ENCODE assay signal across 34 cellular contexts in the genomic region with DNA sequence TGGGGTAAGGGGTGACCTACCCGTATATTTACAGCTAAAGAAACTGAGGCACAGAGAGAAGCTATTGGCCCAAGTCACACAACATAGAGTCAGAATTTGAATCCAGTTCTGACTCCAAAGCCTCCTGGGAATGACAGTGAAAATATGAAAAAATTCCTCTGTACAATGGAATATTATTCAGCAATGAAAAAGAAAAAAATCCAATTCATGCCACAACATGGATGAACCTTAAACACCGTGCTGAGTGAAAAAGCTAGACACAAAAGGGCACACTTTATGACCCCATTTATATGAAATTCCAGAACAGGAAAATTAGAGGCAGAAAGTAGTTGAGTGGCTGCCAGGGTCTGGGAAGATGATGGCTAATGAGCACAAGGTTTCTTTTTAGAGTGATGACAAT.
"Had no signal": no experiment of that assay in that cellular context is flagged by ENCODE, and none has a peak within 500 bp of the region (broad histone marks: within the 10 kb centered on the region; RNA-seq: fewer than 3 reads in every experiment).

No MANE protein-coding gene starts in this region.

- H3K27ac ChIP-seq: body of pancreas, brain microvascular endothelial cell, breast epithelium, VCaP had no signal

- H3K9me3 ChIP-seq: body of pancreas, breast epithelium had no signal

- H3K9me3 Mint-ChIP-seq: activated B cell treated with CpG ODN at 0.5 μM for 24 hours; activated CD4-positive, alpha-beta T cell treated with anti-CD3 and anti-CD28 coated beads, Interleukin-2, amount 10 ng/mL, durations not matched to agents 24 days and 14 days; activated CD8-positive, alpha-beta T cell treated with anti-CD3 and anti-CD28 coated beads for 36 hours; activated naive CD4-positive, alpha-beta T cell treated with anti-CD3 and anti-CD28 coated beads, Interleukin-2, amount 10 ng/mL, durations not matched to agents 7 days and 5 days; activated naive CD4-positive, alpha-beta T cell treated with anti-CD3 and anti-CD28 coated beads, Interleukin-2, amount 50 U/mL, for 24 hours; activated naive CD8-positive, alpha-beta T cell treated with anti-CD3 and anti-CD28 coated beads, Interleukin-2, amount 10 ng/mL, durations not matched to agents 7 days and 5 days; activated naive CD8-positive, alpha-beta T cell treated with anti-CD3 and anti-CD28 coated beads, Interleukin-2, amount 50 U/mL, for 24 hours; activated T-cell treated with anti-CD3 and anti-CD28 coated beads, Interleukin-2, amount 50 U/mL, for 72 hours; activated T-helper 2 cell treated with anti-CD3 and anti-CD28 coated beads, Interferon-gamma antibody, Interleukin-2, Interleukin-4, amounts not matched to agents 10 μg/mL and 5 μg/mL and 100 μg/mL, durations not matched to agents 14 hours and 24 hours and 36 hours; T-cell had no signal

- H3K4me3 Mint-ChIP-seq: activated B cell treated with CpG ODN at 0.5 μM for 24 hours; activated CD4-positive, alpha-beta memory T cell treated with anti-CD3 and anti-CD28 coated beads for 36 hours; activated CD4-positive, alpha-beta T cell treated with anti-CD3 and anti-CD28 coated beads, Interleukin-2, amount 10 ng/mL, durations not matched to agents 24 days and 14 days; activated CD8-positive, alpha-beta T cell treated with anti-CD3 and anti-CD28 coated beads for 36 hours; activated naive CD4-positive, alpha-beta T cell treated with anti-CD3 and anti-CD28 coated beads, Interleukin-2, amount 10 ng/mL, durations not matched to agents 7 days and 5 days; activated naive CD4-positive, alpha-beta T cell treated with anti-CD3 and anti-CD28 coated beads, Interleukin-2, amount 50 U/mL, for 24 hours; activated naive CD8-positive, alpha-beta T cell; activated naive CD8-positive, alpha-beta T cell treated with anti-CD3 and anti-CD28 coated beads, Interleukin-2, amount 10 ng/mL, durations not matched to agents 7 days and 5 days; activated naive CD8-positive, alpha-beta T cell treated with anti-CD3 and anti-CD28 coated beads, Interleukin-2, amount 50 U/mL, for 24 hours; activated T-cell treated with anti-CD3 and anti-CD28 coated beads, Interleukin-2, amount 50 U/mL, for 4 hours; activated T-cell treated with anti-CD3 and anti-CD28 coated beads, Interleukin-2, amount 50 U/mL, for 72 hours; T-cell; T-helper 17 cell had no signal

- H3K36me3 Mint-ChIP-seq: activated CD4-positive, alpha-beta memory T cell treated with anti-CD3 and anti-CD28 coated beads for 36 hours; activated naive CD4-positive, alpha-beta T cell treated with anti-CD3 and anti-CD28 coated beads, Interleukin-2, amount 10 ng/mL, durations not matched to agents 7 days and 5 days; activated naive CD4-positive, alpha-beta T cell treated with anti-CD3 and anti-CD28 coated beads, Interleukin-2, amount 50 U/mL, for 24 hours; activated naive CD8-positive, alpha-beta T cell; activated naive CD8-positive, alpha-beta T cell treated with anti-CD3 and anti-CD28 coated beads, Interleukin-2, amount 10 ng/mL, durations not matched to agents 7 days and 5 days; T-cell had no signal

- H3K36me3 ChIP-seq: brain microvascular endothelial cell, breast epithelium had no signal

- H3K4me1 Mint-ChIP-seq: activated CD4-positive, alpha-beta T cell treated with anti-CD3 and anti-CD28 coated beads, Interleukin-2, amount 10 ng/mL, durations not matched to agents 24 days and 14 days; activated naive CD4-positive, alpha-beta T cell treated with anti-CD3 and anti-CD28 coated beads, Interleukin-2, amount 10 ng/mL, durations not matched to agents 7 days and 5 days; activated naive CD4-positive, alpha-beta T cell treated with anti-CD3 and anti-CD28 coated beads, Interleukin-2, amount 50 U/mL, for 24 hours; activated naive CD8-positive, alpha-beta T cell treated with anti-CD3 and anti-CD28 coated beads, Interleukin-2, amount 10 ng/mL, durations not matched to agents 7 days and 5 days; T-cell; T-helper 17 cell had no signal

- H3K4me1 ChIP-seq: body of pancreas, breast epithelium had no signal

- H3K27me3 ChIP-seq: body of pancreas, brain microvascular endothelial cell, breast epithelium had no signal

- DNase-seq: activated B cell treated with CpG ODN at 0.5 μM for 24 hours; activated CD4-positive, alpha-beta memory T cell treated with anti-CD3 and anti-CD28 coated beads for 36 hours; activated CD4-positive, alpha-beta T cell treated with anti-CD3 and anti-CD28 coated beads for 4 hours; activated CD4-positive, alpha-beta T cell treated with anti-CD3 and anti-CD28 coated beads, Interleukin-2, amount 10 ng/mL, durations not matched to agents 24 days and 14 days; activated CD4-positive, alpha-beta T cell treated with anti-CD3 and anti-CD28 coated beads, Interleukin-2, amount 50 U/mL, for 1 hour; activated CD4-positive, alpha-beta T cell treated with anti-CD3 and anti-CD28 coated beads, Interleukin-2, amount 50 U/mL, for 4 hours; activated CD4-positive, CD25-positive, alpha-beta regulatory T cell treated with anti-CD3 and anti-CD28 coated beads, Interleukin-2, amount 50 U/mL, for 72 hours; activated CD8-positive, alpha-beta memory T cell treated with anti-CD3 and anti-CD28 coated beads, Interleukin-2, amount 50 U/mL, for 4 hours; activated CD8-positive, alpha-beta T cell treated with anti-CD3 and anti-CD28 coated beads for 36 hours; activated effector memory CD4-positive, alpha-beta T cell treated with Interleukin-2 at 50 U/mL for 16 hours; activated gamma-delta T cell; activated naive CD4-positive, alpha-beta T cell treated with anti-CD3 and anti-CD28 coated beads, Interleukin-2, amount 10 ng/mL, durations not matched to agents 7 days and 5 days; activated naive CD4-positive, alpha-beta T cell treated with Interleukin-2 at 50 U/mL for 16 hours; activated naive CD8-positive, alpha-beta T cell treated with anti-CD3 and anti-CD28 coated beads, Interleukin-2, amount 10 ng/mL, durations not matched to agents 7 days and 5 days; activated naive CD8-positive, alpha-beta T cell treated with anti-CD3 and anti-CD28 coated beads, Interleukin-2, amount 50 U/mL, for 24 hours; activated T-cell treated with anti-CD3 and anti-CD28 coated beads for 4 hours; activated T-cell treated with anti-CD3 and anti-CD28 coated beads, Interleukin-2, amount 50 U/mL, for 1 hour; activated T-cell treated with anti-CD3 and anti-CD28 coated beads, Interleukin-2, amount 50 U/mL, for 4 hours; activated T-cell treated with anti-CD3 and anti-CD28 coated beads, Interleukin-2, amount 50 U/mL, for 72 hours; amygdala; anterior cingulate cortex; body of pancreas; brain microvascular endothelial cell; central memory CD4-positive, alpha-beta T cell; T-cell; T-helper 17 cell; T1000 had no signal

- H3K27ac Mint-ChIP-seq: activated B cell treated with CpG ODN at 0.5 μM for 24 hours; activated CD4-positive, alpha-beta memory T cell treated with anti-CD3 and anti-CD28 coated beads for 36 hours; activated CD4-positive, alpha-beta T cell treated with anti-CD3 and anti-CD28 coated beads, Interleukin-2, amount 10 ng/mL, durations not matched to agents 24 days and 14 days; activated CD8-positive, alpha-beta T cell treated with anti-CD3 and anti-CD28 coated beads for 36 hours; activated naive CD4-positive, alpha-beta T cell treated with anti-CD3 and anti-CD28 coated beads, Interleukin-2, amount 50 U/mL, for 24 hours; activated naive CD8-positive, alpha-beta T cell; activated naive CD8-positive, alpha-beta T cell treated with anti-CD3 and anti-CD28 coated beads, Interleukin-2, amount 10 ng/mL, durations not matched to agents 7 days and 5 days; activated naive CD8-positive, alpha-beta T cell treated with anti-CD3 and anti-CD28 coated beads, Interleukin-2, amount 50 U/mL, for 24 hours; activated T-cell treated with anti-CD3 and anti-CD28 coated beads, Interleukin-2, amount 50 U/mL, for 72 hours; activated T-helper 2 cell treated with anti-CD3 and anti-CD28 coated beads, Interferon-gamma antibody, Interleukin-2, Interleukin-4, amounts not matched to agents 10 μg/mL and 5 μg/mL and 100 μg/mL, durations not matched to agents 14 hours and 24 hours and 36 hours; T-cell; T-helper 17 cell had no signal

- H3K27me3 Mint-ChIP-seq: activated B cell treated with CpG ODN at 0.5 μM for 24 hours; activated CD4-positive, alpha-beta memory T cell treated with anti-CD3 and anti-CD28 coated beads for 36 hours; activated CD4-positive, alpha-beta T cell treated with anti-CD3 and anti-CD28 coated beads, Interleukin-2, amount 10 ng/mL, durations not matched to agents 24 days and 14 days; activated CD8-positive, alpha-beta T cell treated with anti-CD3 and anti-CD28 coated beads for 36 hours; activated naive CD4-positive, alpha-beta T cell treated with anti-CD3 and anti-CD28 coated beads, Interleukin-2, amount 50 U/mL, for 24 hours; activated naive CD8-positive, alpha-beta T cell; activated naive CD8-positive, alpha-beta T cell treated with anti-CD3 and anti-CD28 coated beads, Interleukin-2, amount 50 U/mL, for 24 hours; T-cell; T-helper 17 cell had no signal

- FAIRE-seq: astrocyte, TTC549 had no signal

- H3K4me3 ChIP-seq: body of pancreas, breast epithelium had no signal
